ENCODE assay signal across 8 cellular contexts in the genomic region with DNA sequence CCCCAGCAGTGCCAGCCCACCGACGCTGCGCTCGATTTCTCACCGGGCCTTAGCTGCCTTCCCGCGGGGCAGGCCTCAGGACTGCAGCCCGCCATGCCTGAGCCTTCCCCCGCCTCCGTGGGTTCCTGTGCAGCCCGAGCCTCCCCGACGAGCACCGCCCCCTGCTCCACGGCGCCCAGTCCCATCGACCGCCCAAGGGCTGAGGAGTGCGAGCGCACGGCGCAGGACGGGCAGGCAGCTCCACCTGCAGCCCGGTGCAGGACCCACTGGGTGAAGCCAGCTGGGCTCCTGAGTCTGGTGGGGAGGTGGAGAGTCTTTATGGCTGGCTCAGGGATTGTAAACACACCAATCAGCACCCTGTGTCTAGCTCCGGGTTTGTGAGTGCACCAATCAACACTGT. TPM values are rescaled to one million over a fixed set of nuclear protein-coding genes. Genes with fewer than 3 reads are reported as not detected.
DNase-seq lines count a peak whose midpoint lies in the region; ATAC-seq, FAIRE-seq and TF ChIP-seq lines count a peak whose summit lies in the region.
"Not testable (repeated sequence)": the region's sequence is repeated elsewhere in the genome, so short reads cannot be mapped to it uniquely, and the experiment has no call there.

No MANE protein-coding gene starts in this region.

- not testable (repeated sequence) for H3K9me3 ChIP-seq in kidney (ENCODE audit: control insufficient read depth in 1 of 2, low read length in 2 of 2); sigmoid colon; aorta (ENCODE audit: control insufficient read depth, low read length)

- not testable (repeated sequence) for H3K27me3 ChIP-seq in sigmoid colon; aorta (ENCODE audit: control insufficient read depth in 1 of 2, insufficient read depth in 2 of 2, low read length in 1 of 2)

- H3K27ac ChIP-seq in coronary artery (peak overlapping the region; percentile 13 to 56), sigmoid colon (peak overlapping the region; percentile 39 to 55 (median 46)), aorta (ENCODE audit: low read depth in 1 of 2, low read length in 2 of 2) (peak overlapping the region in 1 of 2 donors; percentile 12)
- not testable (repeated sequence) for H3K27ac ChIP-seq in kidney (ENCODE audit: low read depth in 2 of 2, low read length in 2 of 2)

- intact Hi-C loops in kidney (cut with DNase I); sigmoid colon (cut with DNase I); aorta (cut with DNase I): not testable (repeated sequence)

- not testable (repeated sequence) for H3K36me3 ChIP-seq in kidney (ENCODE audit: control insufficient read depth in 1 of 2, insufficient read depth in 2 of 2, low read length in 2 of 2); sigmoid colon; aorta (ENCODE audit: control insufficient read depth in 1 of 2, insufficient read depth in 2 of 2, low read length in 1 of 2)

- not testable (repeated sequence) for TF ChIP-seq EP300 in sigmoid colon (IDR thresholded peaks at IDR 0.05)

- not testable (repeated sequence) for H3K4me1 ChIP-seq in kidney (ENCODE audit: control insufficient read depth in 1 of 2, insufficient read depth in 1 of 2, low read depth in 1 of 2, low read length in 2 of 2); aorta (ENCODE audit: control insufficient read depth in 1 of 2, insufficient read depth in 2 of 2, low read length in 2 of 2)
- H3K4me1 ChIP-seq in sigmoid colon, result peaks cover 0 to 20% (median 17%) of the 10 kb centered on the region in 4 donors

- FAIRE-seq in kidney (lab: Jason Lieb, UNC), result not testable (repeated sequence)

- H3K4me3 ChIP-seq in coronary artery, result peak overlapping the region; percentile 64
- H3K4me3 ChIP-seq in kidney (ENCODE audit: low read length in 2 of 2); aorta (ENCODE audit: low read length in 2 of 2): not testable (repeated sequence)
- peak overlapping the region in 3 of 4 donors; percentile 40 to 49 (median 47) for H3K4me3 ChIP-seq in sigmoid colon

- peak; percentile 26 for DNase-seq in NCI-H1436 (lab: John Stamatoyannopoulos, UW)
- DNase-seq in activated CD4-positive, alpha-beta T cell treated with anti-CD3 and anti-CD28 coated beads, Interleukin-2, amount 50 U/mL, for 4 hours, result peak; percentile 48 to 50
- peak; percentile 58 for DNase-seq in activated effector memory CD4-positive, alpha-beta T cell treated with Interleukin-2 at 50 U/mL for 16 hours
- not testable (repeated sequence) for DNase-seq in coronary artery (ENCODE audit: low spot score); sigmoid colon
- DNase-seq in kidney, result peak; percentile 82
- DNase-seq in stimulated activated CD8-positive, alpha-beta memory T cell treated with anti-CD3 and anti-CD28 coated beads, Interleukin-2, amount 100 ng/mL, for 1 hour (ENCODE audit: low read depth in 2 of 2), result peak; percentile 27 to 31
- DNase-seq in aorta, result peak; percentile 73 to 82

- not testable (repeated sequence) for H3K9ac ChIP-seq in kidney (ENCODE audit: low read length in 2 of 2)

- not testable (repeated sequence) for TF ChIP-seq POLR2A in sigmoid colon (IDR thresholded peaks at IDR 0.05)

- TF ChIP-seq CTCF in coronary artery (IDR thresholded peaks at IDR 0.05); kidney (IDR thresholded peaks at IDR 0.05; ENCODE audit: borderline replicate concordance, extremely low read depth, insufficient read depth); sigmoid colon (IDR thresholded peaks at IDR 0.05): not testable (repeated sequence)

- ATAC-seq in aorta (ENCODE audit: low FRiP score), result not testable (repeated sequence)

- 76 to 88% methylated on average over 25 of the region's 25 CpGs for WGBS in sigmoid colon, 2 donors
- WGBS in aorta, 2 donors, result 31 to 33% methylated on average over 2 to 25 of the region's 25 CpGs

RNA-seq across cellular contexts. Expression of a gene that starts 33.7 kb away (rescaled TPM):
- total RNA-seq in kidney (77.9 TPM), sigmoid colon (100 to 1,000 TPM in 1 of 4 donors, 10 to 100 TPM in 3; 29.6 to 109 (median 61.1) TPM), aorta (100 to 1,000 TPM in 1 of 2 donors, 10 to 100 TPM in 1; 66.2 to 143 TPM)
- polyA plus RNA-seq in kidney (ENCODE audit: insufficient read depth, low read depth, low replicate concordance) (8.6 TPM), sigmoid colon (10 to 100 TPM in 1 of 3 donors, 1 to 10 TPM in 2; 2.3 to 13.6 (median 3.0) TPM), aorta (10 to 100 TPM in 1 of 2 donors, 1 to 10 TPM in 1; 7.8 to 33.2 TPM)
